ENCODE assay signal across 14 cellular contexts in the genomic region with DNA sequence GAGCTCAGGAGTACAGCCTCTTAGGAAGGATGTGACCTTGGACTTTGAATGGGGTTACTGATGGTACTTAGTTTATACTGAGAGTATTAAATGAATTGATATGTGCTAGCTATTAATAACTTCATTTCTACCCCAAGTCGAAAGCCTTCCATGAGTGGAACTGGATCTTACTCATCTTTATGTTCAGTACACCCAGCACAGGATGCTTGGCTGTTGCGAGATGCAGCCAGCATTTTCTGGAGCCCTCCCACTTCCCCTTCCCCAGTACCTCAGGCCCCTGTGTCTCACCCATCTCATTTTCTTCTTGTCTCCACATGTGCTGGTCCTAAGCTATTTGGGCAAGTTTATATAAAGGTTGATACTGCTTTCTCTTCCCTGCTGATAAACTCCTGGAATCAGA. TPM values are rescaled to one million over a fixed set of nuclear protein-coding genes. Genes with fewer than 3 reads are reported as not detected.
DNase-seq lines count a peak whose midpoint lies in the region; ATAC-seq and TF ChIP-seq lines count a peak whose summit lies in the region.
"Had no signal": no experiment of that assay in that cellular context is flagged by ENCODE, and none has a peak within 500 bp of the region (broad histone marks: within the 10 kb centered on the region; RNA-seq: fewer than 3 reads in every experiment).

No MANE protein-coding gene starts in this region.

- H3K9ac ChIP-seq in BLaER1 treated with 17β-estradiol and CSF1 and Interleukin-3, amounts not matched to agents 10 nM and 100 nM: peak overlapping the region in 6 of 11 experiments; percentile 62 to 79 (median 66); a peak in 11 of 22 replicates

- H3K4me3 ChIP-seq in BLaER1 treated with 17β-estradiol and CSF1 and Interleukin-3, amounts not matched to agents 10 nM and 100 nM: peak overlapping the region in 2 of 10 experiments; percentile 51 to 62; a peak in 5 of 20 replicates
- H3K4me3 ChIP-seq in lower lobe of right lung (peak overlapping the region; percentile 1), dorsolateral prefrontal cortex (no peak overlapping the region)
- H3K4me3 ChIP-seq: cardiac muscle cell, prostate gland, tibial nerve had no signal

- H3K27ac Mint-ChIP-seq in activated T-helper 2 cell treated with anti-CD3 and anti-CD28 coated beads, Interferon-gamma antibody, Interleukin-2, Interleukin-4, amounts not matched to agents 10 μg/mL and 5 μg/mL and 100 μg/mL, durations not matched to agents 14 hours and 24 hours and 36 hours: peak overlapping the region; percentile 69

- H3K27me3 ChIP-seq in BLaER1 treated with 17β-estradiol and CSF1 and Interleukin-3, amounts not matched to agents 10 nM and 100 nM: peaks cover 0 to 16% (median 5%) of the 10 kb centered on the region in 11 experiments; a peak in 10 of 22 replicates
- no peaks in the 10 kb centered on the region for H3K27me3 ChIP-seq in lower lobe of right lung (ENCODE audit: low read depth)
- H3K27me3 ChIP-seq in dorsolateral prefrontal cortex: no peaks in the 10 kb centered on the region
- H3K27me3 ChIP-seq: tibial nerve had no signal

- H3K9me3 Mint-ChIP-seq in activated T-helper 2 cell treated with anti-CD3 and anti-CD28 coated beads, Interferon-gamma antibody, Interleukin-2, Interleukin-4, amounts not matched to agents 10 μg/mL and 5 μg/mL and 100 μg/mL, durations not matched to agents 14 hours and 24 hours and 36 hours: no peaks in the 10 kb centered on the region

- H3K27ac ChIP-seq in BLaER1 treated with 17β-estradiol and CSF1 and Interleukin-3, amounts not matched to agents 10 nM and 100 nM: peak overlapping the region in 9 of 11 experiments; percentile 57 to 94 (median 73); a peak in 16 of 22 replicates
- peak overlapping the region; percentile 29 for H3K27ac ChIP-seq in lower lobe of right lung
- H3K27ac ChIP-seq in dorsolateral prefrontal cortex: peak overlapping the region in 4 of 59 donors; percentile 7 to 48 (median 30)
- H3K27ac ChIP-seq: cardiac muscle cell, prostate gland had no signal

- no peaks in the 10 kb centered on the region for H3K27me3 Mint-ChIP-seq in activated T-helper 2 cell treated with anti-CD3 and anti-CD28 coated beads, Interferon-gamma antibody, Interleukin-2, Interleukin-4, amounts not matched to agents 10 μg/mL and 5 μg/mL and 100 μg/mL, durations not matched to agents 14 hours and 24 hours and 36 hours (ENCODE audit: low read depth)

- peaks cover 7 to 88% (median 55%) of the 10 kb centered on the region in 10 experiments; a peak in 17 of 20 replicates for H3K4me1 ChIP-seq in BLaER1 treated with 17β-estradiol and CSF1 and Interleukin-3, amounts not matched to agents 10 nM and 100 nM
- H3K4me1 ChIP-seq in lower lobe of right lung: peaks cover 64% of the 10 kb centered on the region
- H3K4me1 ChIP-seq: prostate gland had no signal

- H3K4me2 ChIP-seq in BLaER1 treated with 17β-estradiol and CSF1 and Interleukin-3, amounts not matched to agents 10 nM and 100 nM: peak overlapping the region in 9 of 11 experiments; percentile 35 to 99 (median 91); a peak in 17 of 22 replicates

- peak overlapping the region; percentile 54 for H3K4me3 Mint-ChIP-seq in activated T-helper 2 cell treated with anti-CD3 and anti-CD28 coated beads, Interferon-gamma antibody, Interleukin-2, Interleukin-4, amounts not matched to agents 10 μg/mL and 5 μg/mL and 100 μg/mL, durations not matched to agents 14 hours and 24 hours and 36 hours (ENCODE audit: low read depth)

- H3K4me1 Mint-ChIP-seq in activated T-helper 2 cell treated with anti-CD3 and anti-CD28 coated beads, Interferon-gamma antibody, Interleukin-2, Interleukin-4, amounts not matched to agents 10 μg/mL and 5 μg/mL and 100 μg/mL, durations not matched to agents 14 hours and 24 hours and 36 hours (ENCODE audit: low read depth): peaks cover 70% of the 10 kb centered on the region

- peak; percentile 53 to 66 for ATAC-seq in lower lobe of right lung
- ATAC-seq in HG02798 (IDR thresholded peaks at IDR 0.05; ENCODE audit: poor library complexity, unreplicated experiment): no peak
- no peak for ATAC-seq in HG03196 (IDR thresholded peaks at IDR 0.05; ENCODE audit: unreplicated experiment)
- ATAC-seq: left cardiac atrium had no signal

- H4K20me1 ChIP-seq in BLaER1 treated with 17β-estradiol and CSF1 and Interleukin-3, amounts not matched to agents 10 nM and 100 nM: peaks cover 0 to 15% (median 0%) of the 10 kb centered on the region in 11 experiments; a peak in 2 of 22 replicates

- peaks cover 0 to 90% (median 5%) of the 10 kb centered on the region in 11 experiments; a peak in 12 of 22 replicates for H3K36me3 ChIP-seq in BLaER1 treated with 17β-estradiol and CSF1 and Interleukin-3, amounts not matched to agents 10 nM and 100 nM
- peaks cover 67% of the 10 kb centered on the region for H3K36me3 ChIP-seq in lower lobe of right lung
- H3K36me3 ChIP-seq: cardiac muscle cell had no signal

- DNase-seq in ELR (ENCODE audit: low read depth) (peak; percentile 28), lower lobe of right lung (no peak), dorsolateral prefrontal cortex (no peak), NCI-H748 treated with DMSO at 0.1 percent for 48 hours (lab: John Stamatoyannopoulos, UW) (no peak)
- no peak for DNase-seq in activated T-helper 2 cell treated with anti-CD3 and anti-CD28 coated beads, Interferon-gamma antibody, Interleukin-2, Interleukin-4, amounts not matched to agents 10 μg/mL and 5 μg/mL and 100 μg/mL, durations not matched to agents 14 hours and 24 hours and 36 hours (ENCODE audit: low spot score)
- DNase-seq: left cardiac atrium, NCI-H524 treated with DMSO at 0.1 percent for 48 hours, SW 1271 had no signal

- TF ChIP-seq CTCF in lower lobe of right lung (IDR thresholded peaks at IDR 0.05) (no peak), dorsolateral prefrontal cortex (IDR thresholded peaks at IDR 0.05 in 54 of 56, conservative IDR thresholded peaks at IDR 0.05 in 2 of 56; ENCODE audit: low read depth in 1 of 56, partially characterized antibody in 56 of 56) (no peak)

- peaks cover 84% of the 10 kb centered on the region for H3K36me3 Mint-ChIP-seq in activated T-helper 2 cell treated with anti-CD3 and anti-CD28 coated beads, Interferon-gamma antibody, Interleukin-2, Interleukin-4, amounts not matched to agents 10 μg/mL and 5 μg/mL and 100 μg/mL, durations not matched to agents 14 hours and 24 hours and 36 hours (ENCODE audit: low read depth)

- H3K9me3 ChIP-seq in BLaER1 treated with 17β-estradiol and CSF1 and Interleukin-3, amounts not matched to agents 10 nM and 100 nM (replicated peaks in 1 of 11): no peaks in the 10 kb centered on the region
- H3K9me3 ChIP-seq in lower lobe of right lung: no peaks in the 10 kb centered on the region
- H3K9me3 ChIP-seq: prostate gland, tibial nerve had no signal

- intact Hi-C loops in activated T-helper 2 cell treated with anti-CD3 and anti-CD28 coated beads, Interferon-gamma antibody, Interleukin-2, Interleukin-4, amounts not matched to agents 10 μg/mL and 5 μg/mL and 100 μg/mL, durations not matched to agents 14 hours and 24 hours and 36 hours (cut with micrococcal nuclease): loop anchor here (1.0 to 2.0 kb wide), 2 partner anchors 11 to 61 kb away; a partner anchor contains a TSS
- intact Hi-C loops in lower lobe of right lung (cut with DNase I): no loop called here
- intact Hi-C loops in dorsolateral prefrontal cortex (cut with DNase I): no loop called here

RNA-seq across cellular contexts. Expression of a gene that starts 7.2 kb away (rescaled TPM):
- total RNA-seq in activated T-helper 2 cell treated with anti-CD3 and anti-CD28 coated beads, Interferon-gamma antibody, Interleukin-2, Interleukin-4, amounts not matched to agents 10 μg/mL and 5 μg/mL and 100 μg/mL, durations not matched to agents 14 hours and 24 hours and 36 hours: 48.9 and 52.9 TPM in 2 replicates
- total RNA-seq in lower lobe of right lung (61.0 TPM), dorsolateral prefrontal cortex (10 to 100 TPM; 25.8 to 76.9 (median 50.4) TPM)

Comparison
In these comparisons a context has a peak if more than half of its experiments do, and no peak if none do; other contexts are left out.
1. ATAC-seq: peak in lower lobe of right lung (2 of 2); none in HG02798 (single experiment) and HG03196 (single experiment).